ENCODE assay signal across 20 cellular contexts in genomic region chr4:79442422-79442821, GRCh38. TPM values are rescaled to one million over a fixed set of nuclear protein-coding genes. Genes with fewer than 3 reads are reported as not detected.
"Had no signal": no experiment of that assay in that cellular context is flagged by ENCODE, and none has a peak within 500 bp of the region (broad histone marks: within the 10 kb centered on the region; RNA-seq: fewer than 3 reads in every experiment).

No MANE protein-coding gene starts in this region.

- ATAC-seq: activated CD4-positive, CD25-positive, alpha-beta regulatory T cell treated with anti-CD3 and anti-CD28 coated beads, Interleukin-2, amount 50 U/mL, for 24 hours; left ventricle myocardium superior; naive thymus-derived CD8-positive, alpha-beta T cell; stimulated activated naive CD8-positive, alpha-beta T cell treated with anti-CD3 and anti-CD28 coated beads, Interleukin-15, amount 100 ng/mL, for 72 hours had no signal

- H2AFZ ChIP-seq: parathyroid adenoma had no signal

- H3K79me2 ChIP-seq: parathyroid adenoma had no signal

- H3K27ac Mint-ChIP-seq: memory B cell; naive thymus-derived CD8-positive, alpha-beta T cell; stimulated activated naive CD8-positive, alpha-beta T cell treated with anti-CD3 and anti-CD28 coated beads, Interleukin-15, amount 100 ng/mL, for 72 hours had no signal

- H3K9me3 ChIP-seq: ascending aorta, colonic mucosa, sigmoid colon, upper lobe of left lung had no signal

- H3K36me3 Mint-ChIP-seq: memory B cell; naive thymus-derived CD8-positive, alpha-beta T cell had no signal

- H3K4me3 Mint-ChIP-seq: memory B cell; naive thymus-derived CD8-positive, alpha-beta T cell; stimulated activated naive CD8-positive, alpha-beta T cell treated with anti-CD3 and anti-CD28 coated beads, Interleukin-15, amount 100 ng/mL, for 72 hours had no signal

- H3K4me1 Mint-ChIP-seq: memory B cell; naive thymus-derived CD8-positive, alpha-beta T cell; stimulated activated naive CD8-positive, alpha-beta T cell treated with anti-CD3 and anti-CD28 coated beads, Interleukin-15, amount 100 ng/mL, for 72 hours had no signal

- H3K27me3 ChIP-seq: ascending aorta, colonic mucosa, sigmoid colon, spleen, upper lobe of left lung had no signal

- H3K4me3 ChIP-seq: ascending aorta, colonic mucosa, sigmoid colon, spleen, upper lobe of left lung had no signal

- H3K36me3 ChIP-seq: ascending aorta, colonic mucosa, sigmoid colon, spleen, upper lobe of left lung had no signal

- H3K4me1 ChIP-seq: ascending aorta, colonic mucosa, parathyroid adenoma, sigmoid colon, spleen, upper lobe of left lung had no signal

- DNase-seq: activated naive CD4-positive, alpha-beta T cell treated with Interleukin-2 at 50 U/mL for 16 hours; caudate nucleus; colonic mucosa; glutamatergic neuron; hypothalamus; left ventricle myocardium superior; naive thymus-derived CD8-positive, alpha-beta T cell; sigmoid colon; spleen; stimulated activated naive CD8-positive, alpha-beta T cell treated with anti-CD3 and anti-CD28 coated beads, Interleukin-15, amount 100 ng/mL, for 72 hours; SW 1271; upper lobe of left lung had no signal

- H3K27ac ChIP-seq: ascending aorta, colonic mucosa, parathyroid adenoma, sigmoid colon, spleen, upper lobe of left lung had no signal

- H3K9ac ChIP-seq: parathyroid adenoma had no signal

- H3K27me3 Mint-ChIP-seq: memory B cell; stimulated activated naive CD8-positive, alpha-beta T cell treated with anti-CD3 and anti-CD28 coated beads, Interleukin-15, amount 100 ng/mL, for 72 hours had no signal

RNA-seq across cellular contexts. Expression of gene GK2, which starts 34.4 kb away (rescaled TPM):
- total RNA-seq: activated CD8-positive, alpha-beta memory T cell treated with anti-CD3 and anti-CD28 coated beads for 36 hours; ascending aorta; colonic mucosa; kidney epithelial cell; left ventricle myocardium superior; mucosa of gallbladder; naive thymus-derived CD8-positive, alpha-beta T cell; sigmoid colon; spleen; temporal lobe; upper lobe of left lung had no signal
